Comparison of ENCODE assay signal across 9 cellular contexts in genomic region chr17:740240-741055, GRCh38. TPM values are rescaled to one million over a fixed set of nuclear protein-coding genes. Genes with fewer than 3 reads are reported as not detected.
A peak's percentile ranks its signal among the peaks of the same experiment; 100 is the strongest.
DNase-seq lines count a peak whose midpoint lies in the region; ATAC-seq, FAIRE-seq and TF ChIP-seq lines count a peak whose summit lies in the region.
"Had no signal": no experiment of that assay in that cellular context is flagged by ENCODE, and none has a peak within 500 bp of the region (broad histone marks: within the 10 kb centered on the region; RNA-seq: fewer than 3 reads in every experiment).

No MANE protein-coding gene starts in this region.

- H3K27me3 ChIP-seq in Karpas-422 (ENCODE audit: low read length): no peaks in the 10 kb centered on the region
- H3K27me3 ChIP-seq in GM12878 (replicated peaks in 1 of 2; ENCODE audit: control insufficient read depth in 2 of 2, insufficient read depth in 2 of 2, low read length in 1 of 2): no peaks in the 10 kb centered on the region
- H3K27me3 ChIP-seq in thymus (ENCODE audit: control insufficient read depth, insufficient read depth): no peaks in the 10 kb centered on the region
- H3K27me3 ChIP-seq: heart left ventricle had no signal

- H3K9ac ChIP-seq in Karpas-422 (ENCODE audit: low read length) (peak overlapping the region; percentile 18; the same call in 1 of the 2 replicates), GM12878 (ENCODE audit: control insufficient read depth, insufficient read depth, low read length) (peak overlapping the region; percentile 22; the same call in 1 of the 2 replicates)

- no peak overlapping the region for H2AFZ ChIP-seq in Karpas-422 (ENCODE audit: low read length)
- H2AFZ ChIP-seq in GM12878 (ENCODE audit: control insufficient read depth, low read depth, low read length): peak overlapping the region; percentile 9

- SMC1A ChIA-PET in GM12878 (lab: Charles Lee; ENCODE audit: uncharacterized antibody, unreplicated experiment): interaction anchor here (1.8 to 2.3 kb wide), 2 partner anchors 10 to 241 kb away, joined by 4 to 5 read pairs; no protein-coding TSS in a partner anchor

- H3K79me2 ChIP-seq in Karpas-422 (ENCODE audit: low read length) (peaks cover 59% of the 10 kb centered on the region), GM12878 (ENCODE audit: control insufficient read depth, insufficient read depth, low read length) (no peaks in the 10 kb centered on the region; the same call in none of the 2 replicates)

- peak; percentile 87 for ATAC-seq in GM21447 (IDR thresholded peaks at IDR 0.05; ENCODE audit: unreplicated experiment)
- ATAC-seq in GM12878: peak; percentile 95

- H3K4me2 ChIP-seq in Karpas-422 (ENCODE audit: low read depth, low read length, poor library complexity, severe bottlenecking) (peak overlapping the region; percentile 11), GM12878 (ENCODE audit: control insufficient read depth, insufficient read depth) (peak overlapping the region; percentile 45)

- WGBS in GM12878 (ENCODE audit: insufficient coverage, insufficient replicate concordance, low lambda C conversion rate, missing lambda C conversion rate): 3% methylated on average over 19 of the region's 19 CpGs
- 39% methylated on average over 19 of the region's 19 CpGs for WGBS in thymus

- H3K36me3 Mint-ChIP-seq in Calu3 (ENCODE audit: insufficient read depth, unreplicated experiment): peaks cover 45% of the 10 kb centered on the region

- H3K9me3 ChIP-seq in Karpas-422 (ENCODE audit: low read length) (no peaks in the 10 kb centered on the region), GM12878 (replicated peaks; ENCODE audit: control insufficient read depth, insufficient read depth, low read length) (no peaks in the 10 kb centered on the region), thymus (ENCODE audit: control insufficient read depth) (no peaks in the 10 kb centered on the region)
- H3K9me3 ChIP-seq: heart left ventricle had no signal

- TF ChIP-seq CTCF in Calu3 (IDR thresholded peaks at IDR 0.05; ENCODE audit: unreplicated experiment): no peak
- TF ChIP-seq CTCF in GM12878 (IDR thresholded peaks at IDR 0.05 in 2 of 3, conservative IDR thresholded peaks at IDR 0.05 in 1 of 3; ENCODE audit: control insufficient read depth in 2 of 3, extremely low read depth in 1 of 3, insufficient read depth in 1 of 3, low read depth in 3 of 3, low read length in 3 of 3): no peak

- no peak for DNase-seq in Calu3
- DNase-seq in Karpas-422: peak; percentile 74
- DNase-seq in GM12878 (ENCODE audit: low read depth, low spot score): peak; percentile 66
- no peak for DNase-seq in KG1 (lab: John Stamatoyannopoulos, UW)
- no peak for DNase-seq in HUDEP-2 (lab: John Stamatoyannopoulos, UW; ENCODE audit: unreplicated experiment in 76 of 76)
- DNase-seq in frontal cortex (ENCODE audit: low spot score in 2 of 2): no peak
- DNase-seq: heart left ventricle had no signal

- no peaks in the 10 kb centered on the region for H3K9me3 Mint-ChIP-seq in Calu3 (ENCODE audit: low read depth, unreplicated experiment)

- no peaks in the 10 kb centered on the region for H3K4me1 Mint-ChIP-seq in Calu3 (ENCODE audit: low read depth, unreplicated experiment)

- CTCF ChIA-PET in Calu3 (lab: Charles Lee): no interaction called here
- CTCF ChIA-PET in GM12878 (lab: Yijun Ruan, JAX): interaction anchor here (1.3 kb wide), 1 partner anchor 328 kb away, joined by 3 read pairs; no protein-coding TSS in a partner anchor

- peak overlapping the region; percentile 56 for H3K27ac Mint-ChIP-seq in Calu3 (ENCODE audit: unreplicated experiment)

- H3K4me3 Mint-ChIP-seq in Calu3 (ENCODE audit: low read depth, unreplicated experiment): no peak overlapping the region

- peak; percentile 44; the same call in 1 of the 2 replicates for TF ChIP-seq POLR2A in GM12878 (IDR thresholded peaks at IDR 0.05; ENCODE audit: low read depth, low read length)

- H3K36me3 ChIP-seq in Karpas-422 (ENCODE audit: insufficient read depth, low read length) (peaks cover 73% of the 10 kb centered on the region), GM12878 (ENCODE audit: control insufficient read depth in 2 of 2, insufficient read depth in 2 of 2, low read length in 1 of 2) (peaks cover 9 to 21% of the 10 kb centered on the region in 2 experiments; a peak in 3 of 4 replicates), thymus (ENCODE audit: control insufficient read depth, insufficient read depth) (peaks cover 43% of the 10 kb centered on the region)

- peak; percentile 92 for FAIRE-seq in GM12878 (lab: Jason Lieb, UNC)
- FAIRE-seq in frontal cortex (lab: Jason Lieb, UNC): no peak

- POLR2A ChIA-PET in GM12878 (lab: Charles Lee): interaction anchor here (1.1 to 1.8 kb wide), 2 partner anchors 11 kb away, joined by 3 to 4 read pairs; no protein-coding TSS in a partner anchor

- H3K4me3 ChIP-seq in Karpas-422 (ENCODE audit: low read length) (no peak overlapping the region), GM12878 (no peak overlapping the region), thymus (ENCODE audit: low read length) (no peak overlapping the region)
- H3K4me3 ChIP-seq: heart left ventricle had no signal

- RAD21 ChIA-PET in GM12878 (lab: Charles Lee; ENCODE audit: unreplicated experiment): interaction anchor here (1.1 kb wide), 1 partner anchor 10 kb away, joined by 5 read pairs; no protein-coding TSS in a partner anchor

- TF ChIP-seq RAD21 in GM12878 (IDR thresholded peaks at IDR 0.05; ENCODE audit: insufficient read depth, low read depth, low read length): no peak

- H3K27ac ChIP-seq in Karpas-422 (ENCODE audit: low read length): peak overlapping the region; percentile 55; the same call in 1 of the 2 replicates
- peak overlapping the region; percentile 41 for H3K27ac ChIP-seq in GM12878 (ENCODE audit: control insufficient read depth, insufficient read depth)
- peak overlapping the region; percentile 8 for H3K27ac ChIP-seq in thymus (ENCODE audit: low read depth)
- H3K27ac ChIP-seq: heart left ventricle had no signal

- H3K4me1 ChIP-seq in Karpas-422 (ENCODE audit: low read length): peaks cover 16% of the 10 kb centered on the region
- peaks cover 13% of the 10 kb centered on the region for H3K4me1 ChIP-seq in GM12878 (ENCODE audit: control insufficient read depth, insufficient read depth, low read length)
- H3K4me1 ChIP-seq in thymus (ENCODE audit: control insufficient read depth, insufficient read depth, low read length): no peaks in the 10 kb centered on the region

- intact Hi-C loops in Calu3 (cut with micrococcal nuclease; ENCODE audit: unreplicated experiment): no loop called here
- intact Hi-C loops in GM12878 (cut with micrococcal nuclease; ENCODE audit: unreplicated experiment): no loop called here

- in situ Hi-C loops in GM12878 (cut with MboI): no loop called here

- BruUV-seq in Calu3 (replicated peaks; lab: Mats Ljungman, UMichigan) (no TSS peak), GM12878 (replicated peaks; lab: Mats Ljungman, UMichigan) (TSS peak; percentile 32)

- H4K20me1 ChIP-seq in Karpas-422 (ENCODE audit: insufficient read depth, low read depth, low read length) (peaks cover 16% of the 10 kb centered on the region; the same call in 1 of the 2 replicates), GM12878 (ENCODE audit: control insufficient read depth, insufficient read depth) (no peaks in the 10 kb centered on the region)

- H3K27me3 Mint-ChIP-seq in Calu3 (ENCODE audit: unreplicated experiment): no peaks in the 10 kb centered on the region

- no peak for TF ChIP-seq EP300 in GM12878 (IDR thresholded peaks at IDR 0.05; ENCODE audit: borderline replicate concordance in 1 of 2, control insufficient read depth in 1 of 2, low read depth in 2 of 2, low read length in 2 of 2)

- no peaks in the 10 kb centered on the region for H3K9me2 ChIP-seq in Karpas-422 (replicated peaks; ENCODE audit: insufficient read depth, low read length)

RNA-seq across cellular contexts. Expression of gene TLCD3A, which starts 8.1 kb away (rescaled TPM):
- total RNA-seq in Calu3 (2022): 18.4 and 20.3 TPM in 2 replicates
- total RNA-seq in Karpas-422 (2014; rRNA removed; shearing (Covaris generic); ENCODE audit: low replicate concordance): 25.8 and 27.4 TPM in 2 replicates
- 22.6 and 25.4 TPM in 2 replicates for total RNA-seq in GM12878 (2013; cell fraction: nucleolus; rRNA removed)
- 14.6 and 18.8 TPM in 2 replicates for total RNA-seq in GM12878 (2014; rRNA removed)
- 16.1 and 17.3 TPM in 2 replicates for total RNA-seq in GM12878 (2014; rRNA removed; fragmentation: Illumina TruSeq; extraction: Trizol)
- 23.6 and 27.9 TPM in 2 replicates for total RNA-seq in GM12878 (2021)
- 14.1 TPM for polyA plus RNA-seq in GM12878 (2011; ENCODE audit: low read depth)
- polyA plus RNA-seq in GM12878 (2011; rRNA removed): 24.0 and 29.7 TPM in 2 replicates
- 44.3 and 48.0 TPM in 2 replicates for polyA plus RNA-seq in GM12878 (2011; cell fraction: cytosol; rRNA removed)
- polyA plus RNA-seq in GM12878 (2011; cell fraction: nucleus; rRNA removed): 17.3 and 20.9 TPM in 2 replicates
- 18.5 and 20.6 TPM in 2 replicates for polyA plus RNA-seq in GM12878 (2012)
- 21.8 and 24.0 TPM in 2 replicates for polyA plus RNA-seq in GM12878 (2014; fragmentation: Illumina TruSeq; extraction: Trizol)
- 1 to 10 TPM; 2.9 to 6.2 TPM for polyA plus RNA-seq in GM12878 (2014; fragmentation: Nextera tagmentation; extraction: Ambion mirVana)
- 20.4 and 25.9 TPM in 2 replicates for polyA plus RNA-seq in GM12878 (2014; rRNA removed)
- 10 to 100 TPM; 14.3 to 16.8 TPM for polyA plus RNA-seq in GM12878 (2016; fragmentation: Nextera tagmentation; extraction: Ambion mirVana)
- 59.7 and 62.1 TPM in 2 replicates for polyA minus RNA-seq in GM12878 (2011; rRNA and poly(A)+ RNA removed)
- 13.5 and 14.9 TPM in 2 replicates for polyA minus RNA-seq in GM12878 (2011; cell fraction: cytosol; rRNA and poly(A)+ RNA removed)
- polyA minus RNA-seq in GM12878 (2011; cell fraction: nucleus; rRNA and poly(A)+ RNA removed): 8.7 and 12.3 TPM in 2 replicates
- 7.8 TPM for polyA plus RNA-seq in thymus
- 11.4 TPM for total RNA-seq in frontal cortex

RNA-seq across cellular contexts. Expression of gene GEMIN4, which starts 11.6 kb away (rescaled TPM):
- total RNA-seq in Calu3 (2022) (30.6 and 31.0 TPM in 2 replicates), GM12878 (2014; rRNA removed) (32.9 and 37.3 TPM in 2 replicates), GM12878 (2014; rRNA removed; fragmentation: Illumina TruSeq; extraction: Trizol) (10.1 and 11.9 TPM in 2 replicates), GM12878 (2021) (47.7 and 49.1 TPM in 2 replicates), frontal cortex (7.7 TPM)
- 20.2 and 31.1 TPM in 2 replicates for total RNA-seq in Karpas-422 (2014; rRNA removed; shearing (Covaris generic); ENCODE audit: low replicate concordance)
- total RNA-seq in GM12878 (2013; cell fraction: nucleolus; rRNA removed): 28.8 and 31.2 TPM in 2 replicates
- 13.8 TPM for polyA plus RNA-seq in GM12878 (2011; ENCODE audit: low read depth)
- polyA plus RNA-seq in GM12878 (2011; rRNA removed) (7.0 and 31.6 TPM in 2 replicates), GM12878 (2014; fragmentation: Illumina TruSeq; extraction: Trizol) (28.0 and 48.2 TPM in 2 replicates), GM12878 (2014; fragmentation: Nextera tagmentation; extraction: Ambion mirVana) (1 to 10 TPM; 2.4 to 5.0 TPM), GM12878 (2014; rRNA removed) (27.3 and 33.1 TPM in 2 replicates), GM12878 (2016; fragmentation: Nextera tagmentation; extraction: Ambion mirVana) (10 to 100 TPM; 53.3 to 55.6 TPM), thymus (13.1 TPM)
- 24.3 and 27.8 TPM in 2 replicates for polyA plus RNA-seq in GM12878 (2011; cell fraction: cytosol; rRNA removed)
- polyA plus RNA-seq in GM12878 (2011; cell fraction: nucleus; rRNA removed): 40.0 and 46.3 TPM in 2 replicates
- polyA plus RNA-seq in GM12878 (2012): 20.9 and 22.6 TPM in 2 replicates
- 29.4 and 35.0 TPM in 2 replicates for polyA minus RNA-seq in GM12878 (2011; rRNA and poly(A)+ RNA removed)
- polyA minus RNA-seq in GM12878 (2011; cell fraction: cytosol; rRNA and poly(A)+ RNA removed): 10.4 and 15.1 TPM in 2 replicates
- polyA minus RNA-seq in GM12878 (2011; cell fraction: nucleus; rRNA and poly(A)+ RNA removed): 25.1 and 40.4 TPM in 2 replicates

RNA-seq across cellular contexts. Expression of gene VPS53, which starts 25.8 kb away (rescaled TPM):
- total RNA-seq in Calu3 (2022) (63.8 and 65.7 TPM in 2 replicates), GM12878 (2014; rRNA removed) (12.0 and 12.2 TPM in 2 replicates), GM12878 (2014; rRNA removed; fragmentation: Illumina TruSeq; extraction: Trizol) (10.2 and 11.2 TPM in 2 replicates), GM12878 (2021) (43.0 and 48.0 TPM in 2 replicates), frontal cortex (20.4 TPM)
- total RNA-seq in Karpas-422 (2014; rRNA removed; shearing (Covaris generic); ENCODE audit: low replicate concordance): 8.0 and 14.1 TPM in 2 replicates
- total RNA-seq in GM12878 (2013; cell fraction: nucleolus; rRNA removed): 75.2 and 78.3 TPM in 2 replicates
- polyA plus RNA-seq in GM12878 (2011; ENCODE audit: low read depth): 7.2 TPM
- polyA plus RNA-seq in GM12878 (2011; rRNA removed) (13.0 and 15.4 TPM in 2 replicates), GM12878 (2014; fragmentation: Illumina TruSeq; extraction: Trizol) (13.9 and 15.5 TPM in 2 replicates), GM12878 (2014; fragmentation: Nextera tagmentation; extraction: Ambion mirVana) (1 to 10 TPM; 1.9 to 2.0 TPM), GM12878 (2014; rRNA removed) (13.5 and 16.1 TPM in 2 replicates), GM12878 (2016; fragmentation: Nextera tagmentation; extraction: Ambion mirVana) (10 to 100 TPM; 15.8 to 16.8 TPM), thymus (11.8 TPM)
- polyA plus RNA-seq in GM12878 (2011; cell fraction: cytosol; rRNA removed): 13.6 and 15.0 TPM in 2 replicates
- 15.6 and 16.9 TPM in 2 replicates for polyA plus RNA-seq in GM12878 (2011; cell fraction: nucleus; rRNA removed)
- polyA plus RNA-seq in GM12878 (2012): 18.0 and 24.0 TPM in 2 replicates
- polyA minus RNA-seq in GM12878 (2011; rRNA and poly(A)+ RNA removed): 67.3 and 122 TPM in 2 replicates
- polyA minus RNA-seq in GM12878 (2011; cell fraction: cytosol; rRNA and poly(A)+ RNA removed): 15.9 and 30.5 TPM in 2 replicates
- 36.3 and 54.1 TPM in 2 replicates for polyA minus RNA-seq in GM12878 (2011; cell fraction: nucleus; rRNA and poly(A)+ RNA removed)

RNA-seq across cellular contexts. Expression of gene GLOD4, which starts 41.6 kb away (rescaled TPM):
- 56.9 and 65.7 TPM in 2 replicates for total RNA-seq in Calu3 (2022)
- total RNA-seq in Karpas-422 (2014; rRNA removed; shearing (Covaris generic); ENCODE audit: low replicate concordance): 44.0 and 46.2 TPM in 2 replicates
- 72.1 and 79.7 TPM in 2 replicates for total RNA-seq in GM12878 (2013; cell fraction: nucleolus; rRNA removed)
- 40.8 and 53.9 TPM in 2 replicates for total RNA-seq in GM12878 (2014; rRNA removed)
- 59.9 and 65.3 TPM in 2 replicates for total RNA-seq in GM12878 (2014; rRNA removed; fragmentation: Illumina TruSeq; extraction: Trizol)
- 68.2 and 72.0 TPM in 2 replicates for total RNA-seq in GM12878 (2021)
- polyA plus RNA-seq in GM12878 (2011; ENCODE audit: low read depth): 37.5 TPM
- polyA plus RNA-seq in GM12878 (2011; rRNA removed): 87.1 and 108 TPM in 2 replicates
- 34.3 and 46.0 TPM in 2 replicates for polyA plus RNA-seq in GM12878 (2011; cell fraction: cytosol; rRNA removed)
- polyA plus RNA-seq in GM12878 (2011; cell fraction: nucleus; rRNA removed): 47.0 and 56.4 TPM in 2 replicates
- polyA plus RNA-seq in GM12878 (2012): 45.5 and 52.9 TPM in 2 replicates
- polyA plus RNA-seq in GM12878 (2014; fragmentation: Illumina TruSeq; extraction: Trizol): 67.4 and 72.0 TPM in 2 replicates
- 100 to 1,000 TPM in 1 of 2 experiments, 10 to 100 TPM in 1; 83.4 to 107 TPM for polyA plus RNA-seq in GM12878 (2014; fragmentation: Nextera tagmentation; extraction: Ambion mirVana)
- polyA plus RNA-seq in GM12878 (2014; rRNA removed): 67.1 and 79.0 TPM in 2 replicates
- polyA plus RNA-seq in GM12878 (2016; fragmentation: Nextera tagmentation; extraction: Ambion mirVana): 10 to 100 TPM; 90.7 to 91.3 TPM
- 20.7 and 26.4 TPM in 2 replicates for polyA minus RNA-seq in GM12878 (2011; rRNA and poly(A)+ RNA removed)
- 13.1 and 18.4 TPM in 2 replicates for polyA minus RNA-seq in GM12878 (2011; cell fraction: cytosol; rRNA and poly(A)+ RNA removed)
- polyA minus RNA-seq in GM12878 (2011; cell fraction: nucleus; rRNA and poly(A)+ RNA removed): 12.3 and 22.7 TPM in 2 replicates
- 68.4 TPM for polyA plus RNA-seq in thymus
- total RNA-seq in frontal cortex: 81.5 TPM

RNA-seq across cellular contexts. Expression of gene MRM3, which starts 41.7 kb away (rescaled TPM):
- total RNA-seq in Calu3 (2022) (15.0 and 15.2 TPM in 2 replicates), GM12878 (2014; rRNA removed) (43.3 and 48.9 TPM in 2 replicates), GM12878 (2014; rRNA removed; fragmentation: Illumina TruSeq; extraction: Trizol) (19.1 and 22.4 TPM in 2 replicates), GM12878 (2021) (25.7 and 26.9 TPM in 2 replicates), frontal cortex (23.2 TPM)
- total RNA-seq in Karpas-422 (2014; rRNA removed; shearing (Covaris generic); ENCODE audit: low replicate concordance): 11.9 and 17.5 TPM in 2 replicates
- 24.1 and 26.7 TPM in 2 replicates for total RNA-seq in GM12878 (2013; cell fraction: nucleolus; rRNA removed)
- 10.6 TPM for polyA plus RNA-seq in GM12878 (2011; ENCODE audit: low read depth)
- polyA plus RNA-seq in GM12878 (2011; rRNA removed) (30.3 and 34.2 TPM in 2 replicates), GM12878 (2014; fragmentation: Illumina TruSeq; extraction: Trizol) (16.5 and 18.7 TPM in 2 replicates), GM12878 (2014; fragmentation: Nextera tagmentation; extraction: Ambion mirVana) (1 to 10 TPM; 2.3 to 6.0 TPM), GM12878 (2014; rRNA removed) (26.3 and 34.1 TPM in 2 replicates), GM12878 (2016; fragmentation: Nextera tagmentation; extraction: Ambion mirVana) (10 to 100 TPM; 41.0 to 41.8 TPM), thymus (13.2 TPM)
- 32.6 and 34.1 TPM in 2 replicates for polyA plus RNA-seq in GM12878 (2011; cell fraction: cytosol; rRNA removed)
- polyA plus RNA-seq in GM12878 (2011; cell fraction: nucleus; rRNA removed): 18.5 and 23.9 TPM in 2 replicates
- polyA plus RNA-seq in GM12878 (2012): 18.2 and 19.4 TPM in 2 replicates
- 22.7 and 24.3 TPM in 2 replicates for polyA minus RNA-seq in GM12878 (2011; rRNA and poly(A)+ RNA removed)
- 11.4 and 11.9 TPM in 2 replicates for polyA minus RNA-seq in GM12878 (2011; cell fraction: cytosol; rRNA and poly(A)+ RNA removed)
- polyA minus RNA-seq in GM12878 (2011; cell fraction: nucleus; rRNA and poly(A)+ RNA removed): 18.3 and 31.4 TPM in 2 replicates

Comparison
In these comparisons a context has a peak if more than half of its experiments do, and no peak if none do; other contexts are left out.
1. DNase-seq: peak in Karpas-422 (single experiment) and GM12878 (single experiment); none in Calu3 (single experiment), KG1 (single experiment), HUDEP-2 (0 of 76) and frontal cortex (0 of 2).
2. Peak in every context shown above with its lines, with median percentiles within 50 percentile points of each other: H3K27ac ChIP-seq.